1 cellular context compared by ENCODE assay signal in genomic region chr10:80186364-80187012, GRCh38.
TF ChIP-seq lines count a peak whose summit lies in the region.

No MANE protein-coding gene starts in this region.

TF ChIP-seq in HepG2, 621 proteins besides CTCF, POLR2A, EP300 and RAD21:
- TF ChIP-seq AKAP8 (CRISPR knock-in tag; IDR thresholded peaks at IDR 0.05) (no peak), ZSCAN5A (CRISPR knock-in tag; IDR thresholded peaks at IDR 0.05; ENCODE audit: borderline replicate concordance) (no peak), ZBTB7A (CRISPR knock-in tag; IDR thresholded peaks at IDR 0.05) (no peak), CHCHD3 (CRISPR knock-in tag; IDR thresholded peaks at IDR 0.05) (no peak), BRF2 (CRISPR knock-in tag; IDR thresholded peaks at IDR 0.05) (no peak), LRRFIP1 (CRISPR knock-in tag; conservative IDR thresholded peaks at IDR 0.05) (no peak), ZNF550 (CRISPR knock-in tag; IDR thresholded peaks at IDR 0.05; ENCODE audit: borderline replicate concordance) (no peak)
